In the genomic region with DNA sequence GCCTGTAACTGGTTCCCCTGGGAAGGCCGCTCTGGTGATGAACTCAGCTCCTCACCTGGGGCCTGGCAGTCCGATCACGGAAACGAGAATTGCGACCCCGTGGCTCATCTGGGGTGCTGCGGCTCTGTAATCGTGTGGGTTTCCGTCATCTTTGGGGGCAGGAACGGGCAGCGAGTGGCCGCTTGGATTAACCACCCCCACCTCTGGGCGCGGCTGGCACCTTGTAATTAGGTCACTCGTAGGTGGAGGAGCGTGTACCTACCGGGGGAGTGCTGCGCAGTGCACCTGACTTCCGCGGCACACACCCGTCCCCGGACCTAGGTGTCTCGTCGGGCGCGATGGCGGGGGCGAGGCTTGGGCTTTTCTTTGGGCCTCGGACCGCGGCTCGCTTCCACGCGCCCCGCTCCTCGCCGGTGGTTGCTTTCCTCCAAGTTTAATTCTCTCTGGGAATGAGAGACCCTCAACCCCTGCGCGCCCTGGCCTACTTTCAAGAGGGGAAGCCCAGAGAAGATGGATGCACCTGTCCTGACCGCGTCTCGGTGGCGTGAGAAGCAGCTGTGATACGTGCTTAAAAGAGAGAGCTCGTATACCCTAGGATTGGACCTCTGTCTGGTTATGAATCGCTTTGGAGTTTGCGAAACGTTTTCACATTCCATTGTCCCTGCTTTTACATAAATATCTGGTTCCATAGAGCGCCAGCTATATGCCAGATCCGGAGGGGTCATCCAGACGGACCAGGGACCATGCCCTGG, we compare ENCODE assay signal across 8 cellular contexts. TPM values are rescaled to one million over a fixed set of nuclear protein-coding genes. Genes with fewer than 3 reads are reported as not detected.
DNase-seq lines count a peak whose midpoint lies in the region; ATAC-seq lines count a peak whose summit lies in the region.

No MANE protein-coding gene starts in this region.

- no peaks in the 10 kb centered on the region for H3K4me1 ChIP-seq in ES-I3 (ENCODE audit: insufficient read depth, low read length)

- DNase-seq in NCI-H2196 treated with DMSO at 0.1 percent for 48 hours (lab: John Stamatoyannopoulos, UW; ENCODE audit: unreplicated experiment): peak; percentile 92
- peak; percentile 40 for DNase-seq in amniotic epithelial cell (ENCODE audit: low read depth)
- DNase-seq in stimulated activated CD8-positive, alpha-beta memory T cell treated with anti-CD3 and anti-CD28 coated beads, Interleukin-4, amount 100 ng/mL, for 1 hour (ENCODE audit: low read depth in 2 of 2, low spot score in 1 of 2): peak; percentile 50 to 53
- DNase-seq in UCSD-AML1 (lab: John Stamatoyannopoulos, UW; ENCODE audit: unreplicated experiment): no peak
- no peak for DNase-seq in occipital lobe (lab: John Stamatoyannopoulos, UW)

- ATAC-seq in GM21825 (IDR thresholded peaks at IDR 0.05; ENCODE audit: unreplicated experiment): peak; percentile 0

- peak overlapping the region; percentile 99 for H3K9ac ChIP-seq in ES-I3 (ENCODE audit: low read depth, low read length)

- H3K9me3 ChIP-seq in ES-I3 (ENCODE audit: control insufficient read depth, insufficient read depth, low read length) (no peaks in the 10 kb centered on the region), iPS-18c (ENCODE audit: control insufficient read depth, insufficient read depth, low read length) (no peaks in the 10 kb centered on the region)

- H3K4me3 ChIP-seq in iPS-18c (ENCODE audit: insufficient read depth, low read depth, low read length): peak overlapping the region; percentile 100

- no peaks in the 10 kb centered on the region for H3K36me3 ChIP-seq in ES-I3 (ENCODE audit: insufficient read depth, low read length)

RNA-seq across cellular contexts. Expression of gene PPP2CA, which starts 0.7 kb away (rescaled TPM):
- total RNA-seq in occipital lobe: 128 TPM

RNA-seq across cellular contexts. Expression of gene SKP1, which starts 49.9 kb away (rescaled TPM):
- total RNA-seq in occipital lobe: 178 TPM

Comparison
In these comparisons a context has a peak if more than half of its experiments do, and no peak if none do; other contexts are left out.
1. DNase-seq: peak in NCI-H2196 treated with DMSO at 0.1 percent for 48 hours (single experiment), amniotic epithelial cell (single experiment) and stimulated activated CD8-positive, alpha-beta memory T cell treated with anti-CD3 and anti-CD28 coated beads, Interleukin-4, amount 100 ng/mL, for 1 hour (2 of 2); none in UCSD-AML1 (single experiment) and occipital lobe (single experiment).